ENCODE assay signal across 9 cellular contexts in the genomic region with DNA sequence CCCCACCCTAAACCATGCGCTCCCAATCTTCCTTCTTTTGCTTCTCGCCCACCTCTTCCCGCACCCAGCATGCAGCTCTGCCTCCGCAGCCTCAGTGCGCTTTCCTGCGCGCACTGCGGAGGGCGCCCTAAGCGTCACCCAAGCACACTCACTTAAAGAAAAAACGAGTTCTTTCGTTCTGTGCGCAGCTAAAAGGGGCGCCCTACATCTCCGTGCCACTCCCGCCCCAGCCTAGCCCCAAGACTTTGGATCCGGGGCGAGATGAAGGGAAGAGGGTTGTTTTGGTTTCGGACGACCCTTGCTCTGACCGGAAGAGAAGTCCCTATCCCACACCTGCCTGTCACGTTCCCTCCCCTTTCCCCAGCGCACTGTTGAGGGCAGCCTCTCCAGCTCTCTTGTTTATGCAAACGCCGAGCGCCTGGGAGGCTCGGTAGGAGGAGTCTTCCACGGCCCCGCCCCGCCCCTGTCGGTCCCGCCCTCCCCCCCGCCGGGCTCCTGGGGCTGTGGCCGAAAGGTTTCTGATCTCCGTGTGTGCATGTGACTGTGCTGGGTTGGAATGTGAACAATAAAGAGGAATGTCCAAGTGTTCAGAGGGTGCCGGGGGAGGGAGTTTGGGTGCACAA. TPM values are rescaled to one million over a fixed set of nuclear protein-coding genes. Genes with fewer than 3 reads are reported as not detected.
DNase-seq lines count a peak whose midpoint lies in the region; ATAC-seq and TF ChIP-seq lines count a peak whose summit lies in the region.
"Had no signal": no experiment of that assay in that cellular context is flagged by ENCODE, and none has a peak within 500 bp of the region (broad histone marks: within the 10 kb centered on the region; RNA-seq: fewer than 3 reads in every experiment).

No MANE protein-coding gene starts in this region.

- TF ChIP-seq CTCF in AG09309 (IDR thresholded peaks at IDR 0.05; ENCODE audit: control insufficient read depth, insufficient read depth, low read depth, low read length, missing control alignments) = peak; percentile 67

- WGBS in urinary bladder = 3% methylated on average over 37 of the region's 37 CpGs

- H3K4me1 ChIP-seq in urinary bladder (ENCODE audit: insufficient read depth) = no peaks in the 10 kb centered on the region

- intact Hi-C loops in posterior vena cava (cut with DNase I) = no loop called here

- H3K4me3 ChIP-seq in AG09309 (ENCODE audit: control insufficient read depth, low read depth, low read length) (peak overlapping the region; percentile 46), urinary bladder (ENCODE audit: low read depth, low read length) (peak overlapping the region; percentile 21)

- no peaks in the 10 kb centered on the region for H3K36me3 ChIP-seq in urinary bladder (ENCODE audit: insufficient read depth)

- H3K27ac ChIP-seq in urinary bladder (ENCODE audit: low read depth) = peak overlapping the region; percentile 26

- ATAC-seq in GM19025 (IDR thresholded peaks at IDR 0.05; ENCODE audit: low read depth, unreplicated experiment) = peak; percentile 89
- peak; percentile 90 for ATAC-seq in HG03196 (IDR thresholded peaks at IDR 0.05; ENCODE audit: unreplicated experiment)

- DNase-seq in AG09309 (ENCODE audit: low read depth) (no peak), OCI-M1 (lab: John Stamatoyannopoulos, UW) (peak; percentile 98), activated gamma-delta T cell (lab: John Stamatoyannopoulos, UW) (peak; percentile 44), glomerular visceral epithelial cell (ENCODE audit: extremely low spot score) (peak; percentile 83), posterior vena cava (ENCODE audit: low spot score) (peak; percentile 89)

RNA-seq across cellular contexts. Expression of a gene that starts 5.3 kb away (rescaled TPM):
- 1 to 10 TPM; 1.1 to 1.2 TPM for total RNA-seq in posterior vena cava
- 27.5 TPM for total RNA-seq in urinary bladder
- polyA plus RNA-seq in urinary bladder = 36.4 TPM
- total RNA-seq: HT1080 had no signal

RNA-seq across cellular contexts. Expression of a gene that starts 7.0 kb away (rescaled TPM):
- total RNA-seq in posterior vena cava (1 to 10 TPM; 5.1 to 7.6 TPM), urinary bladder (0.37 TPM)
- polyA plus RNA-seq in urinary bladder = 5.1 TPM

RNA-seq across cellular contexts. Expression of a gene that starts 15.4 kb away (rescaled TPM):
- total RNA-seq in posterior vena cava = 10 to 100 TPM; 71.5 to 76.9 TPM
- total RNA-seq in urinary bladder = 13.3 TPM
- polyA plus RNA-seq in urinary bladder = 66.2 TPM

RNA-seq across cellular contexts. Expression of a gene that starts 53.5 kb away (rescaled TPM):
- total RNA-seq in posterior vena cava (10 to 100 TPM; 12.6 to 13.0 TPM), urinary bladder (28.8 TPM)
- 8.7 TPM for polyA plus RNA-seq in urinary bladder

Comparison
In these comparisons a context has a peak if more than half of its experiments do, and no peak if none do; other contexts are left out.
1. RNA of a gene that starts 5.3 kb away (total RNA-seq): 27.5 TPM in urinary bladder (single experiment); 1.1 to 1.2 TPM in posterior vena cava; every median in the first group is over 10 times any median in the second.